ENCODE assay signal across 13 cellular contexts in the genomic region with DNA sequence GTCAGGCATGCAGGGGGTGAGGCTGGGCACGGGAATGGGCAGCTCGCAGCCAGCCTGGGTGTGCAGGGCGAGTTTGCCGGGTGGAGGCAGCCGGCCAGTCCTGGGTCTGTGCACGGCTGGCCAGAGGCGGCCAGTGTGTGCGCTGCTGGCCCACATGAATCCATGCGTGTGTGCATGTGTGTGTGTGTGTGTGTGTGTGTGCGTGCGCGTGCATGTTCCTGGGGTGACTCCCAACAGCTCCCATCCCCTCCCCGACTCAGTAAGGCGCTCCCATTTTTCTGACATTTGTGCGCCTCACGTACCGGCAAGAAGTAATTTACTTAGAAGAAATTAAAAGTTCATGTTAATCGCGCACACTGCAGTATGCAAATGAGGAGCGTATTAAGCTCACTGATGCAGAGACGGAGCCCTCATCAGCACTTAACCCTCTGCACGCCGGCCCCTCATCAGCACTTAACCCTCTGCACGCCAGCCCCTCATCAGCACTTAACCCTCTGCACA.
"Had no signal": no experiment of that assay in that cellular context is flagged by ENCODE, and none has a peak within 500 bp of the region (broad histone marks: within the 10 kb centered on the region; RNA-seq: fewer than 3 reads in every experiment).

No MANE protein-coding gene starts in this region.

- H3K9me3 Mint-ChIP-seq: activated CD4-positive, alpha-beta T cell treated with anti-CD3 and anti-CD28 coated beads, Interleukin-2, amount 10 ng/mL, durations not matched to agents 7 days and 5 days; endodermal cell; immature natural killer cell; neural crest cell; stimulated activated effector memory CD8-positive, alpha-beta T cell treated with anti-CD3 and anti-CD28 coated beads, Interleukin-12 subunit alpha, Interleukin-12 subunit beta, amount 100 ng/mL, for 72 hours had no signal

- H3K4me3 ChIP-seq: smooth muscle cell, tibial nerve, vagina had no signal

- H3K27ac ChIP-seq: brain microvascular endothelial cell, parathyroid adenoma, tibial nerve, vagina had no signal

- DNase-seq: activated CD4-positive, CD25-positive, alpha-beta regulatory T cell; activated CD8-positive, alpha-beta memory T cell treated with anti-CD3 and anti-CD28 coated beads for 24 hours; cerebellar nuclear complex; immature natural killer cell had no signal

- H3K9me3 ChIP-seq: tibial nerve, vagina had no signal

- H3K4me2 ChIP-seq: smooth muscle cell had no signal

- H3K4me3 Mint-ChIP-seq: activated CD4-positive, alpha-beta T cell treated with anti-CD3 and anti-CD28 coated beads, Interleukin-2, amount 10 ng/mL, durations not matched to agents 7 days and 5 days; endodermal cell; immature natural killer cell; neural crest cell; stimulated activated effector memory CD8-positive, alpha-beta T cell treated with anti-CD3 and anti-CD28 coated beads, Interleukin-12 subunit alpha, Interleukin-12 subunit beta, amount 100 ng/mL, for 72 hours had no signal

- H2AFZ ChIP-seq: parathyroid adenoma had no signal

- H3K4me1 Mint-ChIP-seq: immature natural killer cell had no signal

- H3K79me2 ChIP-seq: parathyroid adenoma had no signal

- H3K9ac ChIP-seq: parathyroid adenoma had no signal

- H3K27me3 ChIP-seq: vagina had no signal

- H3K36me3 Mint-ChIP-seq: immature natural killer cell; stimulated activated effector memory CD8-positive, alpha-beta T cell treated with anti-CD3 and anti-CD28 coated beads, Interleukin-12 subunit alpha, Interleukin-12 subunit beta, amount 100 ng/mL, for 72 hours had no signal

- H3K4me1 ChIP-seq: parathyroid adenoma, tibial nerve, vagina had no signal

- H3K36me3 ChIP-seq: brain microvascular endothelial cell, tibial nerve, vagina had no signal

- H3K27ac Mint-ChIP-seq: activated CD4-positive, alpha-beta T cell treated with anti-CD3 and anti-CD28 coated beads, Interleukin-2, amount 10 ng/mL, durations not matched to agents 7 days and 5 days; endodermal cell; stimulated activated effector memory CD8-positive, alpha-beta T cell treated with anti-CD3 and anti-CD28 coated beads, Interleukin-12 subunit alpha, Interleukin-12 subunit beta, amount 100 ng/mL, for 72 hours had no signal
